In genomic region chr6:155142902-155143609, GRCh38 we compare ENCODE assay signal across 8 cellular contexts.
DNase-seq lines count a peak whose midpoint lies in the region; ATAC-seq, FAIRE-seq and TF ChIP-seq lines count a peak whose summit lies in the region.

No MANE protein-coding gene starts in this region.

- CTCF ChIA-PET in OCI-LY7 (lab: Charles Lee; ENCODE audit: unreplicated experiment) = no interaction called here
- CTCF ChIA-PET in endothelial cell of umbilical vein (lab: Charles Lee) = interaction anchor here (0.8 kb wide), 1 partner anchor 11 kb away, joined by 3 read pairs; no protein-coding TSS in a partner anchor

- H3K27ac ChIP-seq in OCI-LY7 (ENCODE audit: low read depth, low read length, poor library complexity, severe bottlenecking) (no peak overlapping the region), endothelial cell of umbilical vein (ENCODE audit: insufficient read depth, low read depth, low read length) (peak overlapping the region; percentile 79), skin epidermis (peak overlapping the region in 17 of 21 experiments; percentile 2 to 86 (median 51))

- intact Hi-C loops in OCI-LY7 (cut with micrococcal nuclease; ENCODE audit: unreplicated experiment) = no loop called here
- intact Hi-C loops in endothelial cell of umbilical vein (cut with micrococcal nuclease) = loop anchor here (1.0 to 5.0 kb wide), 5 partner anchors 14 to 131 kb away; no protein-coding TSS in a partner anchor

- no peaks in the 10 kb centered on the region for H3K27me3 ChIP-seq in endothelial cell of umbilical vein (ENCODE audit: control insufficient read depth in 2 of 2, insufficient read depth in 2 of 2, low read length in 2 of 2)

- H2AFZ ChIP-seq in OCI-LY7 (ENCODE audit: low read length) = peak overlapping the region; percentile 97
- peak overlapping the region; percentile 59 for H2AFZ ChIP-seq in endothelial cell of umbilical vein (ENCODE audit: low read depth, low read length)

- no peaks in the 10 kb centered on the region for H3K9me2 ChIP-seq in OCI-LY7 (ENCODE audit: insufficient read depth, low read length)

- H3K9ac ChIP-seq in endothelial cell of umbilical vein (replicated peaks; ENCODE audit: extremely low read depth, insufficient read depth, low read length) = peak overlapping the region; percentile 70

- H3K9me3 ChIP-seq in OCI-LY7 (ENCODE audit: low read length) = no peaks in the 10 kb centered on the region
- no peaks in the 10 kb centered on the region for H3K9me3 ChIP-seq in endothelial cell of umbilical vein (replicated peaks; ENCODE audit: control insufficient read depth, insufficient read depth, low read length)

- no peaks in the 10 kb centered on the region for H3K79me2 ChIP-seq in OCI-LY7 (ENCODE audit: insufficient read depth, low read depth, low read length)
- no peaks in the 10 kb centered on the region for H3K79me2 ChIP-seq in endothelial cell of umbilical vein (ENCODE audit: control insufficient read depth, insufficient read depth, low read length)

- BruUV-seq in OCI-LY7 (replicated peaks; lab: Mats Ljungman, UMichigan) (no TSS peak), endothelial cell of umbilical vein (replicated peaks; lab: Mats Ljungman, UMichigan) (no TSS peak)

- H4K20me1 ChIP-seq in OCI-LY7 (ENCODE audit: insufficient read depth, low read length) (no peaks in the 10 kb centered on the region), endothelial cell of umbilical vein (replicated peaks; ENCODE audit: control insufficient read depth, extremely low read depth, insufficient read depth, low read length) (no peaks in the 10 kb centered on the region)

- H3K36me3 ChIP-seq in OCI-LY7 (ENCODE audit: insufficient read depth, low read length) (no peaks in the 10 kb centered on the region), endothelial cell of umbilical vein (ENCODE audit: control insufficient read depth in 2 of 2, extremely low read depth in 1 of 2, insufficient read depth in 2 of 2, low read length in 2 of 2) (no peaks in the 10 kb centered on the region)

- ATAC-seq in GM19043 (IDR thresholded peaks at IDR 0.05; ENCODE audit: low read depth, unreplicated experiment) = peak; percentile 45
- ATAC-seq in HG03097 (IDR thresholded peaks at IDR 0.05; ENCODE audit: low FRiP score, unreplicated experiment) = no peak
- ATAC-seq in GM18520 (IDR thresholded peaks at IDR 0.05; ENCODE audit: unreplicated experiment) = no peak

- peak overlapping the region; percentile 61 for H3K4me2 ChIP-seq in OCI-LY7 (ENCODE audit: low read length)
- peak overlapping the region; percentile 91 for H3K4me2 ChIP-seq in endothelial cell of umbilical vein (ENCODE audit: insufficient read depth, low read length)

- no peaks in the 10 kb centered on the region for H3K9me1 ChIP-seq in endothelial cell of umbilical vein (replicated peaks; ENCODE audit: control insufficient read depth, extremely low read depth, insufficient read depth, low read length)

- H3K4me3 ChIP-seq in OCI-LY7 (ENCODE audit: low read depth, low read length, poor library complexity, severe bottlenecking) (peak overlapping the region; percentile 37), endothelial cell of umbilical vein (replicated peaks in 1 of 3; ENCODE audit: insufficient read depth in 1 of 3, low read depth in 1 of 3, low read length in 3 of 3) (peak overlapping the region in 2 of 3 experiments; percentile 15 to 62), skin epidermis (peak overlapping the region in 2 of 7 experiments; percentile 5 to 7)

- no peak for TF ChIP-seq POLR2A in endothelial cell of umbilical vein (IDR thresholded peaks at IDR 0.05; ENCODE audit: low read depth, low read length)

- no peak for DNase-seq in OCI-LY7 (ENCODE audit: low spot score)
- peak; percentile 84 for DNase-seq in endothelial cell of umbilical vein (ENCODE audit: low read depth, low spot score)
- DNase-seq in urothelium cell line (ENCODE audit: low spot score) = no peak
- DNase-seq in SKM-1 (lab: John Stamatoyannopoulos, UW; ENCODE audit: unreplicated experiment) = no peak

- POLR2A ChIA-PET in OCI-LY7 (lab: Charles Lee) (no interaction called here), endothelial cell of umbilical vein (lab: Charles Lee) (interaction anchor here (0.5 to 0.6 kb wide), 2 partner anchors 11 to 48 kb away, joined by 3 read pairs; no protein-coding TSS in a partner anchor)

- H3K4me1 ChIP-seq in OCI-LY7 (ENCODE audit: insufficient read depth, low read length, poor library complexity, severe bottlenecking) (peaks cover 13% of the 10 kb centered on the region), endothelial cell of umbilical vein (ENCODE audit: control insufficient read depth, extremely low read depth, insufficient read depth, low read length) (peaks cover 37% of the 10 kb centered on the region)

- dilution Hi-C loops in endothelial cell of umbilical vein (cut with MboI; ENCODE audit: extremely low pct_ligation_motif_present, low sequenced_read_pairs) = no loop called here

- TF ChIP-seq CTCF in OCI-LY7 (conservative IDR thresholded peaks at IDR 0.05; ENCODE audit: low read length) = no peak
- no peak for TF ChIP-seq CTCF in endothelial cell of umbilical vein (IDR thresholded peaks at IDR 0.05; ENCODE audit: extremely low read depth in 1 of 2, insufficient read depth in 1 of 2, low read depth in 1 of 2, low read length in 2 of 2)

- FAIRE-seq in endothelial cell of umbilical vein (lab: Jason Lieb, UNC) = peak; percentile 52
- FAIRE-seq in urothelium cell line (lab: Jason Lieb, UNC) = no peak

TF ChIP-seq in endothelial cell of umbilical vein, 7 proteins besides CTCF, POLR2A, EP300 and RAD21:
- no peak for TF ChIP-seq FOS (IDR thresholded peaks at IDR 0.05; ENCODE audit: borderline replicate concordance, insufficient read depth, low read length)
- TF ChIP-seq JUN (IDR thresholded peaks at IDR 0.05; ENCODE audit: borderline replicate concordance, insufficient read depth, insufficient read length, low read depth) = no peak
- no peak for TF ChIP-seq GATA2 (IDR thresholded peaks at IDR 0.05; ENCODE audit: insufficient read depth, insufficient read length, low read depth, low read length)
- no peak for TF ChIP-seq POLR2AphosphoS5 (IDR thresholded peaks at IDR 0.05; ENCODE audit: insufficient read depth, low read depth, low read length)
- TF ChIP-seq MYC (IDR thresholded peaks at IDR 0.05; ENCODE audit: low read depth, low read length) = no peak
- TF ChIP-seq MAX (IDR thresholded peaks at IDR 0.05; ENCODE audit: insufficient read depth, insufficient read length) = no peak
- TF ChIP-seq EZH2 (IDR thresholded peaks at IDR 0.05; ENCODE audit: borderline replicate concordance, low read depth, low read length, severe bottlenecking) = no peak
